ENCODE assay signal across 8 cellular contexts in the genomic region with DNA sequence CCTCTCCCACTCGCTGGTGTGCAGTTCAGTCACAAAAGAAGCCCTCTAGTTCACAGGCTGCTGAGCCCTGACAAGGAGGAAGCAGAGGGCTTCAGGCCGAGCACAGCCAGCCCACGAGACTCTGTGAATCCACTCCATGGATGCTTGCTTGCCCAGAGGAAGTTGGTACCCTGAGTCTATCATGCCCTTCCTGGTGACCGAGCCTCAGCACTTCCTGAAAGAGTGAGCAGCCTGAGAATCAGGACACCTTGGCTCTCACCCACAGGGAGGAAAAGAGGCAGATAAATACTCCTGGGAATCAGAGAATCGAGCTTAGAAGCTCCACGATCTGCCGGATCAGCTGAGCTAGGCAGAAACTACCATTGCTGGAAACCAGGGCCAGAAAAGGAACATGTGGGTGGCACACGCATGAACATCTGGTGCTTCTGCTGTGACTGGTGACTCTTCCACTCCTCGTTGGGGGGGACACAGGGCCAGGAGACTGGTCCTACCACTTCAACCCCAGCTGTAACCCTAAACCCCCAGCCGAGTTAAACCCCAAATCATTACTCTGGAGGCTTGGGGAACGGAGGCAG.
DNase-seq lines count a peak whose midpoint lies in the region; ATAC-seq and TF ChIP-seq lines count a peak whose summit lies in the region.

No MANE protein-coding gene starts in this region.

- in situ Hi-C loops in mammary epithelial cell (cut with MboI; ENCODE audit: low sequenced_read_pairs in 2 of 2), result loop anchor here (10.0 kb wide), 3 partner anchors 148 to 238 kb away; no protein-coding TSS in a partner anchor

- no peak overlapping the region for H3K27ac Mint-ChIP-seq in CD4-positive, alpha-beta memory T cell
- H3K27ac Mint-ChIP-seq in activated naive CD4-positive, alpha-beta T cell treated with anti-CD3 and anti-CD28 coated beads, Interleukin-2, amount 50 U/mL, for 72 hours, result no peak overlapping the region

- WGBS in mammary epithelial cell (ENCODE audit: low coverage, missing lambda C conversion rate), result 53% methylated on average over 10 of the region's 11 CpGs

- POLR2A ChIA-PET in CD4-positive, alpha-beta memory T cell (lab: Charles Lee; ENCODE audit: partially characterized antibody), result no interaction called here

- H3K4me3 Mint-ChIP-seq in CD4-positive, alpha-beta memory T cell, result no peak overlapping the region

- H3K36me3 ChIP-seq in mammary epithelial cell (ENCODE audit: insufficient read depth, low read length) (no peaks in the 10 kb centered on the region), mucosa of stomach (ENCODE audit: control insufficient read depth, insufficient read depth, low read length) (no peaks in the 10 kb centered on the region)
- no peaks in the 10 kb centered on the region for H3K36me3 ChIP-seq in CD4-positive, alpha-beta memory T cell (ENCODE audit: insufficient read depth, low read length)

- H3K4me1 ChIP-seq in mammary epithelial cell (ENCODE audit: insufficient read depth, low read length) (peaks cover 12% of the 10 kb centered on the region), mucosa of stomach (ENCODE audit: control insufficient read depth, insufficient read depth, low read length) (peaks cover 5% of the 10 kb centered on the region)
- no peaks in the 10 kb centered on the region for H3K4me1 ChIP-seq in CD4-positive, alpha-beta memory T cell (ENCODE audit: insufficient read depth, low read length)

- DNase-seq in AG20443 (ENCODE audit: low spot score), result peak; percentile 21
- DNase-seq in mammary epithelial cell, result no peak
- no peak for DNase-seq in CD4-positive, alpha-beta memory T cell
- DNase-seq in activated naive CD4-positive, alpha-beta T cell treated with anti-CD3 and anti-CD28 coated beads, Interleukin-2, amount 50 U/mL, for 72 hours (ENCODE audit: low spot score in 2 of 2), result no peak

- H3K4me3 ChIP-seq in mammary epithelial cell (replicated peaks in 1 of 3; ENCODE audit: insufficient read depth in 1 of 3, low read depth in 2 of 3, low read length in 3 of 3), result peak overlapping the region in 2 of 3 experiments; percentile 36 to 46
- no peak overlapping the region for H3K4me3 ChIP-seq in mucosa of stomach (ENCODE audit: low read length)
- H3K4me3 ChIP-seq in CD4-positive, alpha-beta memory T cell (ENCODE audit: low read length in 2 of 2), result no peak overlapping the region

- no peak for TF ChIP-seq CTCF in mammary epithelial cell (conservative IDR thresholded peaks at IDR 0.05 in 1 of 2, IDR thresholded peaks at IDR 0.05 in 1 of 2; ENCODE audit: extremely low read depth in 1 of 2, insufficient read depth in 1 of 2, low read depth in 1 of 2, low read length in 2 of 2)

- ATAC-seq in HG02571 (IDR thresholded peaks at IDR 0.05; ENCODE audit: unreplicated experiment) (peak; percentile 26), GM21390 (IDR thresholded peaks at IDR 0.05; ENCODE audit: unreplicated experiment) (no peak), GM21528 (IDR thresholded peaks at IDR 0.05; ENCODE audit: low FRiP score, unreplicated experiment) (no peak)
- ATAC-seq in activated naive CD4-positive, alpha-beta T cell treated with anti-CD3 and anti-CD28 coated beads, Interleukin-2, amount 50 U/mL, for 72 hours, result no peak

- H3K4me2 ChIP-seq in mammary epithelial cell (ENCODE audit: insufficient read depth, low read depth, low read length), result peak overlapping the region; percentile 85

- H3K27me3 Mint-ChIP-seq in CD4-positive, alpha-beta memory T cell, result peaks cover 31 to 42% of the 10 kb centered on the region in 2 donors

- no peaks in the 10 kb centered on the region for H3K79me2 ChIP-seq in mammary epithelial cell (ENCODE audit: insufficient read depth, low read length)

- no TSS peak for BruUV-seq in mammary epithelial cell (replicated peaks; lab: Mats Ljungman, UMichigan)

- H3K27me3 ChIP-seq in mammary epithelial cell (ENCODE audit: insufficient read depth, low read length) (no peaks in the 10 kb centered on the region), mucosa of stomach (ENCODE audit: control insufficient read depth, insufficient read depth, low read length) (peaks cover 36% of the 10 kb centered on the region)
- peaks cover 7% of the 10 kb centered on the region for H3K27me3 ChIP-seq in CD4-positive, alpha-beta memory T cell (ENCODE audit: insufficient read depth, low read length)

- H3K36me3 Mint-ChIP-seq in CD4-positive, alpha-beta memory T cell, result no peaks in the 10 kb centered on the region
- no peaks in the 10 kb centered on the region for H3K36me3 Mint-ChIP-seq in activated naive CD4-positive, alpha-beta T cell treated with anti-CD3 and anti-CD28 coated beads, Interleukin-2, amount 50 U/mL, for 72 hours

- intact Hi-C loops in mammary epithelial cell (cut with micrococcal nuclease), result loop anchor here (1.0 to 5.0 kb wide), 6 partner anchors 147 to 1185 kb away; no protein-coding TSS in a partner anchor
- intact Hi-C loops in CD4-positive, alpha-beta memory T cell (cut with micrococcal nuclease), result no loop called here

- H4K20me1 ChIP-seq in mammary epithelial cell (ENCODE audit: insufficient read depth, low read length), result no peaks in the 10 kb centered on the region

- H3K9ac ChIP-seq in mammary epithelial cell (ENCODE audit: insufficient read depth, low read length) (peak overlapping the region; percentile 15), mucosa of stomach (ENCODE audit: low read length) (peak overlapping the region; percentile 11)

- CTCF ChIA-PET in mammary epithelial cell (lab: Charles Lee; ENCODE audit: low non-redundant PET), result interaction anchor here (0.7 to 1.9 kb wide), 8 partner anchors 22 to 963 kb away, joined by 3 to 10 read pairs (median 7); partner anchors contain the start of gene PLXNA2
- CTCF ChIA-PET in CD4-positive, alpha-beta memory T cell (lab: Charles Lee; ENCODE audit: partially characterized antibody), result interaction anchor here (0.8 to 1.4 kb wide), 3 partner anchors 9 to 41 kb away, joined by 3 to 5 read pairs (median 3); no protein-coding TSS in a partner anchor

- peaks cover 0 to 6% (median 2%) of the 10 kb centered on the region in 4 donors for H3K4me1 Mint-ChIP-seq in CD4-positive, alpha-beta memory T cell

- no peaks in the 10 kb centered on the region for H3K9me3 ChIP-seq in mammary epithelial cell (replicated peaks; ENCODE audit: insufficient read depth, low read length)
- no peaks in the 10 kb centered on the region for H3K9me3 ChIP-seq in mucosa of stomach (ENCODE audit: control insufficient read depth, low read length)
- no peaks in the 10 kb centered on the region for H3K9me3 ChIP-seq in CD4-positive, alpha-beta memory T cell (ENCODE audit: control insufficient read depth in 1 of 2, low read length in 2 of 2)

- peak overlapping the region; percentile 95 for H2AFZ ChIP-seq in mammary epithelial cell (ENCODE audit: low read depth, low read length)

- H3K9me3 Mint-ChIP-seq in CD4-positive, alpha-beta memory T cell, result no peaks in the 10 kb centered on the region
- H3K9me3 Mint-ChIP-seq in activated naive CD4-positive, alpha-beta T cell treated with anti-CD3 and anti-CD28 coated beads, Interleukin-2, amount 50 U/mL, for 72 hours, result no peaks in the 10 kb centered on the region

- dilution Hi-C loops in mammary epithelial cell (cut with HindIII; ENCODE audit: low sequenced_read_pairs), result no loop called here

- no peak overlapping the region for H3K27ac ChIP-seq in mammary epithelial cell (ENCODE audit: insufficient read depth, low read depth, low read length)
- H3K27ac ChIP-seq in CD4-positive, alpha-beta memory T cell (ENCODE audit: low read depth, low read length), result no peak overlapping the region

Comparison
In these comparisons a context has a peak if more than half of its experiments do, and no peak if none do; other contexts are left out.
1. H3K4me3 ChIP-seq: peak in mammary epithelial cell (2 of 3); none in mucosa of stomach (single experiment) and CD4-positive, alpha-beta memory T cell (0 of 2).